20 cellular contexts compared by ENCODE assay signal in genomic region chr1:88228153-88228552, GRCh38.
DNase-seq lines count a peak whose midpoint lies in the region; ATAC-seq, FAIRE-seq and TF ChIP-seq lines count a peak whose summit lies in the region.
"Had no signal": no experiment of that assay in that cellular context is flagged by ENCODE, and none has a peak within 500 bp of the region (broad histone marks: within the 10 kb centered on the region; RNA-seq: fewer than 3 reads in every experiment).

No MANE protein-coding gene starts in this region.

- ATAC-seq in HepG2 = peak; percentile 55; the same call in 2 of the 3 replicates
- no peak for ATAC-seq in right lobe of liver
- no peak for ATAC-seq in Panc1
- ATAC-seq in foreskin keratinocyte = peak; percentile 26
- no peak for ATAC-seq in Right ventricle myocardium superior (ENCODE audit: poor library complexity)
- ATAC-seq: activated CD4-positive, alpha-beta T cell treated with anti-CD3 and anti-CD28 coated beads for 36 hours; sciatic nerve; stimulated activated naive CD8-positive, alpha-beta T cell treated with anti-CD3 and anti-CD28 coated beads, Interleukin-15, amount 100 ng/mL, for 72 hours; upper lobe of right lung had no signal

- H2AFZ ChIP-seq in HepG2 (ENCODE audit: low read length) = no peak overlapping the region

- 11% methylated on average over 3 of the region's 3 CpGs for WGBS in HepG2 (ENCODE audit: low lambda C conversion rate)
- 54% methylated on average over 3 of the region's 3 CpGs for WGBS in right lobe of liver (ENCODE audit: insufficient coverage, low coverage, low lambda C conversion rate, missing lambda C conversion rate)

- TF ChIP-seq POLR2A in HepG2 (IDR thresholded peaks at IDR 0.05; ENCODE audit: insufficient read depth in 1 of 2, low read depth in 2 of 2, low read length in 2 of 2) (no peak), right lobe of liver (IDR thresholded peaks at IDR 0.05) (no peak)

- no peaks in the 10 kb centered on the region for H4K20me1 ChIP-seq in HepG2 (ENCODE audit: insufficient read depth, low read length)

- intact Hi-C loops in HepG2 (cut with micrococcal nuclease; ENCODE audit: unreplicated experiment) (no loop called here), right lobe of liver (cut with DNase I) (no loop called here), Panc1 (cut with micrococcal nuclease; ENCODE audit: unreplicated experiment) (no loop called here), Right ventricle myocardium superior (cut with DNase I) (no loop called here)

- H3K4me1 ChIP-seq in HepG2 (ENCODE audit: insufficient read depth, low read length) = no peaks in the 10 kb centered on the region
- no peaks in the 10 kb centered on the region for H3K4me1 ChIP-seq in right lobe of liver
- no peaks in the 10 kb centered on the region for H3K4me1 ChIP-seq in Panc1 (ENCODE audit: control insufficient read depth, insufficient read depth, low read length)
- no peaks in the 10 kb centered on the region for H3K4me1 ChIP-seq in foreskin keratinocyte
- H3K4me1 ChIP-seq: left ventricle myocardium inferior, SJCRH30, upper lobe of right lung had no signal

- POLR2A ChIA-PET in HepG2 (lab: Yijun Ruan, JAX) (no interaction called here), Panc1 (lab: Charles Lee) (no interaction called here)

- TF ChIP-seq RAD21 in HepG2 (CRISPR knock-in tag; IDR thresholded peaks at IDR 0.05) = no peak

- in situ Hi-C loops in HepG2 (cut with HindIII; ENCODE audit: extremely low pct_ligation_motif_present, low pct_unique_long_range_greater_than_20kb) (no loop called here), Panc1 (cut with HindIII; ENCODE audit: low pct_unique_long_range_greater_than_20kb, low sequenced_read_pairs) (no loop called here)

- CTCF ChIA-PET in HepG2 (lab: Yijun Ruan, JAX; ENCODE audit: low intra/inter-chr PET ratio, low total read pairs) = no interaction called here
- CTCF ChIA-PET in Panc1 (lab: Charles Lee) = interaction anchor here (0.5 to 0.7 kb wide), 3 partner anchors 43 to 560 kb away, joined by 3 to 4 read pairs (median 3); no protein-coding TSS in a partner anchor

- no peak overlapping the region for H3K4me2 ChIP-seq in HepG2 (ENCODE audit: low read depth, low read length)
- H3K4me2 ChIP-seq: KMS-11 had no signal

- TF ChIP-seq EP300 in HepG2 (IDR thresholded peaks at IDR 0.05; ENCODE audit: low read depth in 2 of 2, low read length in 2 of 2) = no peak
- no peak for TF ChIP-seq EP300 in HepG2 (CRISPR knock-in tag; IDR thresholded peaks at IDR 0.05; ENCODE audit: borderline replicate concordance)

- H3K9me3 ChIP-seq in HepG2 (ENCODE audit: low read length) = no peaks in the 10 kb centered on the region
- no peaks in the 10 kb centered on the region for H3K9me3 ChIP-seq in right lobe of liver
- no peaks in the 10 kb centered on the region for H3K9me3 ChIP-seq in Panc1 (ENCODE audit: control insufficient read depth, insufficient read depth, low read depth, low read length)
- H3K9me3 ChIP-seq: left ventricle myocardium inferior, SJCRH30, upper lobe of right lung had no signal

- no peak for DNase-seq in HepG2 (ENCODE audit: low spot score)
- no peak for DNase-seq in right lobe of liver
- DNase-seq in Panc1 (ENCODE audit: low read depth, low spot score) = no peak
- DNase-seq in foreskin keratinocyte = no peak
- no peak for DNase-seq in MV-4-11 (lab: John Stamatoyannopoulos, UW)
- DNase-seq in GM19239 (ENCODE audit: insufficient read length, low spot score) = no peak
- DNase-seq in Right ventricle myocardium superior = no peak
- DNase-seq in NCI-H2227 treated with DMSO at 0.1 percent for 48 hours (lab: John Stamatoyannopoulos, UW) = no peak
- DNase-seq: activated CD4-positive, alpha-beta T cell treated with anti-CD3 and anti-CD28 coated beads for 36 hours; activated CD8-positive, alpha-beta memory T cell treated with anti-CD3 and anti-CD28 coated beads, Interleukin-2, amount 50 U/mL, for 4 hours; foreskin melanocyte; GF-D8; left ventricle myocardium inferior; NCI-H1417 treated with DMSO at 0.1 percent for 48 hours; SJCRH30; stimulated activated naive CD8-positive, alpha-beta T cell treated with anti-CD3 and anti-CD28 coated beads, Interleukin-15, amount 100 ng/mL, for 72 hours; upper lobe of right lung had no signal

- no peaks in the 10 kb centered on the region for H3K27me3 ChIP-seq in HepG2 (ENCODE audit: control insufficient read depth in 1 of 2, insufficient read depth in 2 of 2, low read length in 2 of 2)
- H3K27me3 ChIP-seq in right lobe of liver = no peaks in the 10 kb centered on the region
- H3K27me3 ChIP-seq in Panc1 (ENCODE audit: control insufficient read depth, insufficient read depth, low read length) = no peaks in the 10 kb centered on the region
- no peaks in the 10 kb centered on the region for H3K27me3 ChIP-seq in foreskin keratinocyte
- H3K27me3 ChIP-seq: SJCRH30, upper lobe of right lung had no signal

- H3K36me3 ChIP-seq in HepG2 (replicated peaks in 1 of 2; ENCODE audit: control insufficient read depth in 1 of 2, insufficient read depth in 2 of 2, low read length in 2 of 2) (no peaks in the 10 kb centered on the region), right lobe of liver (no peaks in the 10 kb centered on the region), Panc1 (ENCODE audit: control insufficient read depth, insufficient read depth, low read length) (no peaks in the 10 kb centered on the region)
- H3K36me3 ChIP-seq: left ventricle myocardium inferior, SJCRH30, upper lobe of right lung had no signal

- no peak for FAIRE-seq in HepG2 (lab: Jason Lieb, UNC)
- FAIRE-seq in GM19239 (lab: Jason Lieb, UNC) = no peak
- FAIRE-seq: astrocyte had no signal

- H3K4me3 ChIP-seq in HepG2 (replicated peaks in 1 of 3; ENCODE audit: insufficient read depth in 1 of 3, low read depth in 2 of 3, low read length in 3 of 3) (no peak overlapping the region), right lobe of liver (no peak overlapping the region), Panc1 (ENCODE audit: low read depth in 2 of 2, low read length in 2 of 2) (no peak overlapping the region)
- H3K4me3 ChIP-seq: left ventricle myocardium inferior, SJCRH30, upper lobe of right lung had no signal

- no TSS peak for BruUV-seq in HepG2 (replicated peaks; lab: Mats Ljungman, UMichigan)
- no TSS peak for BruUV-seq in Panc1 (replicated peaks; lab: Mats Ljungman, UMichigan)

- no peaks in the 10 kb centered on the region for H3K79me2 ChIP-seq in HepG2 (ENCODE audit: insufficient read depth, low read length)

- TF ChIP-seq CTCF in HepG2 (CRISPR knock-in tag; IDR thresholded peaks at IDR 0.05) (no peak), right lobe of liver (IDR thresholded peaks at IDR 0.05) (no peak), Panc1 (IDR thresholded peaks at IDR 0.05) (peak; percentile 36), foreskin keratinocyte (conservative IDR thresholded peaks at IDR 0.05) (no peak)

- no peak overlapping the region for H3K27ac ChIP-seq in HepG2 (ENCODE audit: extremely low read length, insufficient read depth, low read length)
- H3K27ac ChIP-seq in right lobe of liver = no peak overlapping the region
- H3K27ac ChIP-seq in Panc1 (ENCODE audit: low read length) = no peak overlapping the region
- no peak overlapping the region for H3K27ac ChIP-seq in foreskin keratinocyte
- H3K27ac ChIP-seq: KMS-11, left ventricle myocardium inferior, SJCRH30, upper lobe of right lung had no signal

- no peak overlapping the region for H3K9ac ChIP-seq in HepG2 (ENCODE audit: insufficient read depth, low read depth, low read length)
- H3K9ac ChIP-seq: KMS-11 had no signal

TF ChIP-seq in HepG2, 621 proteins besides CTCF, POLR2A, EP300 and RAD21:
- TF ChIP-seq, protein P1, sequence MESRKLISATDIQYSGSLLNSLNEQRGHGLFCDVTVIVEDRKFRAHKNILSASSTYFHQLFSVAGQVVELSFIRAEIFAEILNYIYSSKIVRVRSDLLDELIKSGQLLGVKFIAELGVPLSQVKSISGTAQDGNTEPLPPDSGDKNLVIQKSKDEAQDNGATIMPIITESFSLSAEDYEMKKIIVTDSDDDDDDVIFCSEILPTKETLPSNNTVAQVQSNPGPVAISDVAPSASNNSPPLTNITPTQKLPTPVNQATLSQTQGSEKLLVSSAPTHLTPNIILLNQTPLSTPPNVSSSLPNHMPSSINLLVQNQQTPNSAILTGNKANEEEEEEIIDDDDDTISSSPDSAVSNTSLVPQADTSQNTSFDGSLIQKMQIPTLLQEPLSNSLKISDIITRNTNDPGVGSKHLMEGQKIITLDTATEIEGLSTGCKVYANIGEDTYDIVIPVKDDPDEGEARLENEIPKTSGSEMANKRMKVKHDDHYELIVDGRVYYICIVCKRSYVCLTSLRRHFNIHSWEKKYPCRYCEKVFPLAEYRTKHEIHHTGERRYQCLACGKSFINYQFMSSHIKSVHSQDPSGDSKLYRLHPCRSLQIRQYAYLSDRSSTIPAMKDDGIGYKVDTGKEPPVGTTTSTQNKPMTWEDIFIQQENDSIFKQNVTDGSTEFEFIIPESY (CRISPR knock-in tag; IDR thresholded peaks at IDR 0.05) = no peak
- TF ChIP-seq SNAPC5 (CRISPR knock-in tag; IDR thresholded peaks at IDR 0.05; ENCODE audit: borderline replicate concordance) (no peak), ZNF451 (CRISPR knock-in tag; IDR thresholded peaks at IDR 0.05) (no peak), STAG1 (CRISPR knock-in tag; IDR thresholded peaks at IDR 0.05) (0 out of 2 replicates have a peak, but pooled peaks have one; percentile 6)
- TF ChIP-seq, protein P2, sequence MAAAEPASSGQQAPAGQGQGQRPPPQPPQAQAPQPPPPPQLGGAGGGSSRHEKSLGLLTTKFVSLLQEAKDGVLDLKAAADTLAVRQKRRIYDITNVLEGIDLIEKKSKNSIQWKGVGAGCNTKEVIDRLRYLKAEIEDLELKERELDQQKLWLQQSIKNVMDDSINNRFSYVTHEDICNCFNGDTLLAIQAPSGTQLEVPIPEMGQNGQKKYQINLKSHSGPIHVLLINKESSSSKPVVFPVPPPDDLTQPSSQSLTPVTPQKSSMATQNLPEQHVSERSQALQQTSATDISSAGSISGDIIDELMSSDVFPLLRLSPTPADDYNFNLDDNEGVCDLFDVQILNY (CRISPR knock-in tag; conservative IDR thresholded peaks at IDR 0.05) = no peak
TF ChIP-seq in HepG2: peak in this region for 1.

Comparison
In these comparisons a context has a peak if more than half of its experiments do, and no peak if none do; other contexts are left out.
1. ATAC-seq: peak in HepG2 (single experiment) and foreskin keratinocyte (single experiment); none in right lobe of liver (0 of 4), Panc1 (single experiment) and Right ventricle myocardium superior (single experiment).